ENCODE assay signal across 9 cellular contexts in the genomic region with DNA sequence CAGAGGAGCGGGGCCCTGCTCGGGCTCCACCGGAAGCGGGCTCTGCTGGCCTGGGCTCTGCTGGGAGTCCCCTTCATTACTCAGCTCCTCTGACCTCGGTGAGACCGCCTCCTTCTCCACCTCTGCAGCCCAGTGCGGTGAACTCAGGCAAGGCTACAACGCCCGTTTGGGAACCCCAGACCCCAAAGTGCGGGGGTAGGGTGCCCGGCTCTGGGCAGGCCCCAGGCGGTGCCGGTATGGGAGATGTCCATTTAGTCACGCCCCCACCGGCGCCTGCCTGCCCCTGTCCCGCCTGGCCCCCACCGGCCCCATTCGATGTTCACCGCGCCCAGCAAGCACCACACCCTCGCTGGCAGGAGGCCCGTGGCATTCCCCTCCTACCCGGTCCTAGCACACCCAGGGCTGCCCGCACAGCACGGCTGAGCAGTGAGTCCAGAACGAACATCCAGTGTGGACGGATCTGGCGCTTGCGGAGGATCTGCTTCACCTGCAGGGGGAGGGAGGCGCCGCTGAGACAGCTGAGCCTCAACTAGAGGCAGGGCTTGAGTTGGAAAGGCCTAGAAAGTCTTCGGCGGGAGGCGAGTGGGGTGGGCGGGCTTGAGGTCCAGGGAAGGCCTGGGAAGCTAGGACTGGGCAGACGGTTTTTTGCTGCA. TPM values are rescaled to one million over a fixed set of nuclear protein-coding genes. Genes with fewer than 3 reads are reported as not detected.
A peak's percentile ranks its signal among the peaks of the same experiment; 100 is the strongest.
DNase-seq lines count a peak whose midpoint lies in the region; ATAC-seq and TF ChIP-seq lines count a peak whose summit lies in the region.
"Had no signal": no experiment of that assay in that cellular context is flagged by ENCODE, and none has a peak within 500 bp of the region (broad histone marks: within the 10 kb centered on the region; RNA-seq: fewer than 3 reads in every experiment).

No MANE protein-coding gene starts in this region.

- no peaks in the 10 kb centered on the region for H3K36me3 ChIP-seq in CD4-positive, alpha-beta memory T cell (ENCODE audit: insufficient read depth, low read length)
- H3K36me3 ChIP-seq in OCI-LY3 (replicated peaks; ENCODE audit: low read depth, low read length) (no peaks in the 10 kb centered on the region), neutrophil (peaks cover 27% of the 10 kb centered on the region), tibial artery (peaks cover 54 to 91% (median 75%) of the 10 kb centered on the region in 3 donors), A673 (ENCODE audit: insufficient read depth, low read length, poor library complexity, severe bottlenecking) (no peaks in the 10 kb centered on the region)

- no TSS peak for BruUV-seq in A673 (replicated peaks; lab: Mats Ljungman, UMichigan)

- peaks cover 0 to 2% (median 0%) of the 10 kb centered on the region in 8 donors for H3K9me3 Mint-ChIP-seq in CD4-positive, alpha-beta memory T cell

- no peaks in the 10 kb centered on the region for H3K79me2 ChIP-seq in OCI-LY3 (ENCODE audit: low read length)

- POLR2A ChIA-PET in CD4-positive, alpha-beta memory T cell (lab: Charles Lee; ENCODE audit: partially characterized antibody) = interaction anchor here (0.5 to 15.5 kb wide), 15 partner anchors 8 to 306 kb away, joined by 3 to 202 read pairs (median 4); a partner anchor contains a TSS
- POLR2A ChIA-PET in A673 (lab: Charles Lee; ENCODE audit: low non-redundant PET) = no interaction called here

- H3K9me3 ChIP-seq in CD4-positive, alpha-beta memory T cell (ENCODE audit: control insufficient read depth in 1 of 2, low read length in 2 of 2) = no peaks in the 10 kb centered on the region
- H3K9me3 ChIP-seq in OCI-LY3 (ENCODE audit: insufficient read depth, low read length) (no peaks in the 10 kb centered on the region), neutrophil (no peaks in the 10 kb centered on the region), tibial artery (no peaks in the 10 kb centered on the region), A673 (ENCODE audit: low read depth, low read length, poor library complexity, severe bottlenecking) (no peaks in the 10 kb centered on the region)

- peak overlapping the region; percentile 44 to 71 for H3K4me3 ChIP-seq in CD4-positive, alpha-beta memory T cell (ENCODE audit: low read length in 2 of 2)
- H3K4me3 ChIP-seq in OCI-LY3 (ENCODE audit: low read length) = peak overlapping the region; percentile 97
- H3K4me3 ChIP-seq in neutrophil (ENCODE audit: low read depth in 1 of 2, low read length in 1 of 2) = peak overlapping the region; percentile 49 to 70
- H3K4me3 ChIP-seq in tibial artery = no peak overlapping the region
- H3K4me3 ChIP-seq in A673 (ENCODE audit: low read depth, low read length, poor library complexity, severe bottlenecking) = no peak overlapping the region
- H3K4me3 ChIP-seq: lung had no signal

- H3K9ac ChIP-seq in OCI-LY3 (ENCODE audit: low read length) = peak overlapping the region; percentile 77

- H3K4me1 ChIP-seq in CD4-positive, alpha-beta memory T cell (ENCODE audit: insufficient read depth, low read length) = peaks cover 47% of the 10 kb centered on the region
- H3K4me1 ChIP-seq in OCI-LY3 (ENCODE audit: low read length) (peaks cover 21% of the 10 kb centered on the region), neutrophil (ENCODE audit: control insufficient read depth in 1 of 2, insufficient read depth in 1 of 2, low read depth in 1 of 2, low read length in 1 of 2) (peaks cover 29 to 40% of the 10 kb centered on the region in 2 experiments), tibial artery (peaks cover 0 to 6% (median 3%) of the 10 kb centered on the region in 4 donors), A673 (ENCODE audit: insufficient read depth, low read length, poor library complexity, severe bottlenecking) (no peaks in the 10 kb centered on the region)

- H3K4me1 Mint-ChIP-seq in CD4-positive, alpha-beta memory T cell = peaks cover 18 to 52% (median 40%) of the 10 kb centered on the region in 4 donors

- peak overlapping the region; percentile 74 to 85 (median 80) for H3K4me3 Mint-ChIP-seq in CD4-positive, alpha-beta memory T cell

- H3K27me3 Mint-ChIP-seq in CD4-positive, alpha-beta memory T cell = no peaks in the 10 kb centered on the region

- H3K27me3 ChIP-seq in CD4-positive, alpha-beta memory T cell (ENCODE audit: insufficient read depth, low read length) = no peaks in the 10 kb centered on the region
- peaks cover 6% of the 10 kb centered on the region; the same call in 1 of the 2 replicates for H3K27me3 ChIP-seq in OCI-LY3 (ENCODE audit: low read depth, low read length)
- H3K27me3 ChIP-seq in neutrophil = peaks cover 34% of the 10 kb centered on the region
- no peaks in the 10 kb centered on the region for H3K27me3 ChIP-seq in tibial artery
- H3K27me3 ChIP-seq in A673 (replicated peaks; ENCODE audit: insufficient read depth, low read depth, low read length, poor library complexity) = no peaks in the 10 kb centered on the region

- peak in 3 of 5 donors; percentile 30 to 76 (median 32) for DNase-seq in CD4-positive, alpha-beta memory T cell
- DNase-seq in amniotic epithelial cell (ENCODE audit: low read depth) (peak; percentile 27), tibial artery (no peak), DMS153 (lab: John Stamatoyannopoulos, UW) (no peak), A673 (ENCODE audit: low spot score) (no peak)

- H3K27ac ChIP-seq in CD4-positive, alpha-beta memory T cell (ENCODE audit: low read depth, low read length) = peak overlapping the region; percentile 57
- 0 out of 2 replicates have a peak overlapping the region, but pooled peaks have one; percentile 15 for H3K27ac ChIP-seq in OCI-LY3 (ENCODE audit: low read length)
- H3K27ac ChIP-seq in neutrophil = peak overlapping the region; percentile 73
- H3K27ac ChIP-seq in tibial artery = no peak overlapping the region
- no peak overlapping the region for H3K27ac ChIP-seq in A673 (ENCODE audit: low read depth, low read length, poor library complexity, severe bottlenecking)

- intact Hi-C loops in CD4-positive, alpha-beta memory T cell (cut with micrococcal nuclease) = loop anchor here (1.0 kb wide), 4 partner anchors 9 to 39 kb away; no protein-coding TSS in a partner anchor
- intact Hi-C loops in tibial artery (cut with DNase I; ENCODE audit: low total_unique reads) (loop anchor here (5.0 to 10.0 kb wide), 2 partner anchors 36 to 52 kb away; a partner anchor contains a TSS), A673 (cut with micrococcal nuclease; ENCODE audit: unreplicated experiment) (loop anchor here (1.0 kb wide), 1 partner anchor 250 kb away; no protein-coding TSS in a partner anchor)

- H3K36me3 Mint-ChIP-seq in CD4-positive, alpha-beta memory T cell = peaks cover 0 to 10% of the 10 kb centered on the region in 2 donors

- H3K27ac Mint-ChIP-seq in CD4-positive, alpha-beta memory T cell = peak overlapping the region; percentile 72 to 90 (median 84)

- peak overlapping the region; percentile 100 for H3K4me2 ChIP-seq in OCI-LY3 (ENCODE audit: low read length)

- peak overlapping the region; percentile 90 for H2AFZ ChIP-seq in OCI-LY3 (ENCODE audit: low read depth, low read length)

- no peaks in the 10 kb centered on the region for H4K20me1 ChIP-seq in OCI-LY3 (ENCODE audit: insufficient read depth, low read length)

- CTCF ChIA-PET in CD4-positive, alpha-beta memory T cell (lab: Charles Lee; ENCODE audit: partially characterized antibody) = interaction anchor here (0.7 to 9.0 kb wide), 27 partner anchors 8 to 315 kb away, joined by 3 to 105 read pairs (median 9); a partner anchor contains a TSS
- CTCF ChIA-PET in A673 (lab: Charles Lee) = interaction anchor here (0.6 to 1.4 kb wide), 4 partner anchors 9 to 845 kb away, joined by 3 to 4 read pairs (median 3); no protein-coding TSS in a partner anchor

- ATAC-seq in HG03159 (IDR thresholded peaks at IDR 0.05; ENCODE audit: unreplicated experiment) = no peak

- no peak for TF ChIP-seq CTCF in OCI-LY3 (IDR thresholded peaks at IDR 0.05; ENCODE audit: low read depth, low read length)
- no peak for TF ChIP-seq CTCF in neutrophil (IDR thresholded peaks at IDR 0.05)
- TF ChIP-seq CTCF in tibial artery (IDR thresholded peaks at IDR 0.05) = no peak
- no peak for TF ChIP-seq CTCF in A673 (conservative IDR thresholded peaks at IDR 0.05; ENCODE audit: low read depth, low read length)

RNA-seq across cellular contexts. Expression of a gene that starts 10.0 kb away (rescaled TPM):
- total RNA-seq in CD4-positive, alpha-beta memory T cell = 10 to 100 TPM in 1 of 2 experiments, 1 to 10 TPM in 1; 8.8 to 11.7 TPM
- polyA plus RNA-seq in CD4-positive, alpha-beta memory T cell = 1 to 10 TPM; 4.5 to 8.1 TPM
- total RNA-seq in A673 (2021) = 2.4 and 2.9 TPM in 2 replicates

RNA-seq across cellular contexts. Expression of a gene that starts 14.9 kb away (rescaled TPM):
- 100 to 1,000 TPM; 146 to 158 TPM for total RNA-seq in CD4-positive, alpha-beta memory T cell
- 100 to 1,000 TPM in 1 of 2 donors, 10 to 100 TPM in 1; 99.7 to 141 TPM for polyA plus RNA-seq in CD4-positive, alpha-beta memory T cell
- total RNA-seq in A673 (2021) = 2.1 and 3.6 TPM in 2 replicates

RNA-seq across cellular contexts. Expression of a gene that starts 17.9 kb away (rescaled TPM):
- total RNA-seq in CD4-positive, alpha-beta memory T cell = not detected
- polyA plus RNA-seq in CD4-positive, alpha-beta memory T cell = not detected
- total RNA-seq in A673 (2021) = not detected in 2 replicates

RNA-seq across cellular contexts. Expression of a gene that starts 26.4 kb away (rescaled TPM):
- total RNA-seq in CD4-positive, alpha-beta memory T cell = not detected
- under 1 TPM in 1 of 2 donors, not detected in 1; 0.22 TPM for polyA plus RNA-seq in CD4-positive, alpha-beta memory T cell
- total RNA-seq in A673 (2021) = not detected in 2 replicates

RNA-seq across cellular contexts. Expression of a gene that starts 34.8 kb away (rescaled TPM):
- total RNA-seq in CD4-positive, alpha-beta memory T cell = 10 to 100 TPM; 44.4 to 45.4 TPM
- 10 to 100 TPM; 55.4 to 80.9 TPM for polyA plus RNA-seq in CD4-positive, alpha-beta memory T cell
- total RNA-seq in A673 (2021) = 48.5 and 55.5 TPM in 2 replicates

Comparison
In these comparisons a context has a peak if more than half of its experiments do, and no peak if none do; other contexts are left out.
1. DNase-seq: peak in CD4-positive, alpha-beta memory T cell (3 of 5) and amniotic epithelial cell (single experiment); none in tibial artery (0 of 2), DMS153 (single experiment) and A673 (single experiment).
2. H3K27ac ChIP-seq: peak in CD4-positive, alpha-beta memory T cell (single experiment), OCI-LY3 (single experiment) and neutrophil (single experiment); none in tibial artery (0 of 2) and A673 (single experiment).
3. H3K4me3 ChIP-seq: peak in CD4-positive, alpha-beta memory T cell (2 of 2), OCI-LY3 (single experiment) and neutrophil (2 of 2); none in tibial artery (0 of 2) and A673 (single experiment).
4. RNA of a gene that starts 14.9 kb away (total RNA-seq): 146 to 158 TPM in CD4-positive, alpha-beta memory T cell; 2.1 to 3.6 TPM in A673; every median in the first group is over 10 times any median in the second.